1 cellular context compared by ENCODE assay signal in genomic region chr16:11851301-11852091, GRCh38.
TF ChIP-seq lines count a peak whose summit lies in the region.

RSL1D1 (minus strand) TSS chr16:11851542; CDS start chr16:11851512, 30 bp downstream.

TF ChIP-seq in K562, 482 proteins besides CTCF, POLR2A, EP300 and RAD21 (continued from another document and continues in another):
- TF ChIP-seq, protein P1, sequence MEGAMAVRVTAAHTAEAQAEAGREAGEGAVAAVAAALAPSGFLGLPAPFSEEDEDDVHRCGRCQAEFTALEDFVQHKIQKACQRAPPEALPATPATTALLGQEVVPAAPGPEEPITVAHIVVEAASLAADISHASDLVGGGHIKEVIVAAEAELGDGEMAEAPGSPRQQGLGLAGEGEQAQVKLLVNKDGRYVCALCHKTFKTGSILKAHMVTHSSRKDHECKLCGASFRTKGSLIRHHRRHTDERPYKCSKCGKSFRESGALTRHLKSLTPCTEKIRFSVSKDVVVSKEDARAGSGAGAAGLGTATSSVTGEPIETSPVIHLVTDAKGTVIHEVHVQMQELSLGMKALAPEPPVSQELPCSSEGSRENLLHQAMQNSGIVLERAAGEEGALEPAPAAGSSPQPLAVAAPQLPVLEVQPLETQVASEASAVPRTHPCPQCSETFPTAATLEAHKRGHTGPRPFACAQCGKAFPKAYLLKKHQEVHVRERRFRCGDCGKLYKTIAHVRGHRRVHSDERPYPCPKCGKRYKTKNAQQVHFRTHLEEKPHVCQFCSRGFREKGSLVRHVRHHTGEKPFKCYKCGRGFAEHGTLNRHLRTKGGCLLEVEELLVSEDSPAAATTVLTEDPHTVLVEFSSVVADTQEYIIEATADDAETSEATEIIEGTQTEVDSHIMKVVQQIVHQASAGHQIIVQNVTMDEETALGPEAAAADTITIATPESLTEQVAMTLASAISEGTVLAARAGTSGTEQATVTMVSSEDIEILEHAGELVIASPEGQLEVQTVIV (CRISPR knock-in tag; IDR thresholded peaks at IDR 0.05; ENCODE audit: borderline replicate concordance): no peak
- TF ChIP-seq RBBP5 (IDR thresholded peaks at IDR 0.05; ENCODE audit: borderline replicate concordance, insufficient read depth, low read length, poor library complexity, severe bottlenecking) (peak; percentile 94), NCOA1 (IDR thresholded peaks at IDR 0.05; ENCODE audit: low read depth) (no peak), GATA2 (CRISPR knock-in tag; IDR thresholded peaks at IDR 0.05) (no peak), U2AF2 (optimal IDR thresholded peaks at IDR 0.05; ENCODE audit: low read depth, low read length) (no peak), ARID2 (IDR thresholded peaks at IDR 0.05) (no peak), CREB1 (IDR thresholded peaks at IDR 0.05) (peak; percentile 84), CREB1 (CRISPR knock-in tag; IDR thresholded peaks at IDR 0.05) (peak; percentile 93), ZNF277 (CRISPR knock-in tag; IDR thresholded peaks at IDR 0.05; ENCODE audit: borderline replicate concordance) (no peak), FOSL1 (tag; conservative IDR thresholded peaks at IDR 0.05) (0 out of 2 replicates have a peak, but pooled peaks have one; percentile 19), BHLHE40 (IDR thresholded peaks at IDR 0.05; ENCODE audit: low read length) (peak; percentile 45; the same call in 1 of the 2 replicates), E2F3 (CRISPR knock-in tag; IDR thresholded peaks at IDR 0.05) (no peak), MED1 (CRISPR knock-in tag; IDR thresholded peaks at IDR 0.05; ENCODE audit: borderline replicate concordance) (no peak), NFE2L1 (tag; IDR thresholded peaks at IDR 0.05; ENCODE audit: borderline replicate concordance, low read depth) (no peak), ZFP91 (CRISPR knock-in tag; IDR thresholded peaks at IDR 0.05) (no peak), EGR1 (conservative IDR thresholded peaks at IDR 0.05) (peak; percentile 60), HDAC2 (IDR thresholded peaks at IDR 0.05) (peak; percentile 73), MEF2D (tag; conservative IDR thresholded peaks at IDR 0.05; ENCODE audit: low read depth) (no peak), ZNF282 (CRISPR knock-in tag; IDR thresholded peaks at IDR 0.05) (0 out of 2 replicates have a peak, but pooled peaks have one; percentile 24), ZNF24 (IDR thresholded peaks at IDR 0.05) (no peak), CBFA2T2 (conservative IDR thresholded peaks at IDR 0.05) (no peak), ZNF717 (CRISPR knock-in tag; IDR thresholded peaks at IDR 0.05) (no peak), NFYB (IDR thresholded peaks at IDR 0.05; ENCODE audit: extremely low read depth, insufficient read length) (no peak), ZNF764 (CRISPR knock-in tag; IDR thresholded peaks at IDR 0.05; ENCODE audit: low read depth) (no peak), RFX1 (IDR thresholded peaks at IDR 0.05) (no peak), ZNF354B (CRISPR knock-in tag; IDR thresholded peaks at IDR 0.05) (no peak), YBX1 (IDR thresholded peaks at IDR 0.05) (no peak), ZNF23 (CRISPR knock-in tag; IDR thresholded peaks at IDR 0.05) (no peak), TRIM24 (IDR thresholded peaks at IDR 0.05) (no peak), GTF2E2 (tag; IDR thresholded peaks at IDR 0.05) (peak; percentile 76; the same call in 1 of the 2 replicates), XRCC4 (IDR thresholded peaks at IDR 0.05; ENCODE audit: extremely low read depth, insufficient read depth, insufficient read length) (no peak), BRF1 (IDR thresholded peaks at IDR 0.05; ENCODE audit: borderline replicate concordance, extremely low read depth, insufficient read length) (no peak), ZNF232 (CRISPR knock-in tag; IDR thresholded peaks at IDR 0.05) (no peak; the same call in 1 of the 2 replicates), ZNF586 (CRISPR knock-in tag; conservative IDR thresholded peaks at IDR 0.05) (no peak), ZC3H11A (IDR thresholded peaks at IDR 0.05; ENCODE audit: low read depth, low read length) (no peak), PRDM10 (IDR thresholded peaks at IDR 0.05; ENCODE audit: partially characterized antibody) (no peak), MCM3 (IDR thresholded peaks at IDR 0.05) (no peak), ZNF436 (CRISPR knock-in tag; IDR thresholded peaks at IDR 0.05) (no peak), HMGN3 (IDR thresholded peaks at IDR 0.05; ENCODE audit: borderline replicate concordance, extremely low read depth, insufficient read length, low read depth, low read length) (peak; percentile 46), SMAD4 (CRISPR knock-in tag; conservative IDR thresholded peaks at IDR 0.05) (no peak), PRMT5 (CRISPR knock-in tag; IDR thresholded peaks at IDR 0.05) (no peak), CXXC5 (CRISPR knock-in tag; IDR thresholded peaks at IDR 0.05) (0 out of 2 replicates have a peak, but pooled peaks have one; percentile 26), ZNF583 (CRISPR knock-in tag; IDR thresholded peaks at IDR 0.05) (no peak), ETV6 (IDR thresholded peaks at IDR 0.05; ENCODE audit: borderline replicate concordance in 1 of 2, low read depth in 2 of 2, low read length in 1 of 2) (no peak), ETV6 (CRISPR knock-in tag; IDR thresholded peaks at IDR 0.05; ENCODE audit: borderline replicate concordance) (no peak)
- TF ChIP-seq, protein P2, sequence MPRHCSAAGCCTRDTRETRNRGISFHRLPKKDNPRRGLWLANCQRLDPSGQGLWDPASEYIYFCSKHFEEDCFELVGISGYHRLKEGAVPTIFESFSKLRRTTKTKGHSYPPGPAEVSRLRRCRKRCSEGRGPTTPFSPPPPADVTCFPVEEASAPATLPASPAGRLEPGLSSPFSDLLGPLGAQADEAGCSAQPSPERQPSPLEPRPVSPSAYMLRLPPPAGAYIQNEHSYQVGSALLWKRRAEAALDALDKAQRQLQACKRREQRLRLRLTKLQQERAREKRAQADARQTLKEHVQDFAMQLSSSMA (CRISPR knock-in tag; IDR thresholded peaks at IDR 0.05): no peak
- TF ChIP-seq, protein P3, sequence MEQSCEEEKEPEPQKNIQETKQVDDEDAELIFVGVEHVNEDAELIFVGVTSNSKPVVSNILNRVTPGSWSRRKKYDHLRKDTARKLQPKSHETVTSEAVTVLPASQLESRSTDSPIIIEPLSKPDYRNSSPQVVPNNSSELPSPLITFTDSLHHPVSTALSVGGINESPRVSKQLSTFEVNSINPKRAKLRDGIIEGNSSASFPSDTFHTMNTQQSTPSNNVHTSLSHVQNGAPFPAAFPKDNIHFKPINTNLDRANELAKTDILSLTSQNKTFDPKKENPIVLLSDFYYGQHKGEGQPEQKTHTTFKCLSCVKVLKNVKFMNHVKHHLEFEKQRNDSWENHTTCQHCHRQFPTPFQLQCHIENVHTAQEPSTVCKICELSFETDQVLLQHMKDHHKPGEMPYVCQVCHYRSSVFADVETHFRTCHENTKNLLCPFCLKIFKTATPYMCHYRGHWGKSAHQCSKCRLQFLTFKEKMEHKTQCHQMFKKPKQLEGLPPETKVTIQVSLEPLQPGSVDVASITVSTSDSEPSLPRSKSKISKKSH (CRISPR knock-in tag; IDR thresholded peaks at IDR 0.05): no peak
- TF ChIP-seq, protein P4, sequence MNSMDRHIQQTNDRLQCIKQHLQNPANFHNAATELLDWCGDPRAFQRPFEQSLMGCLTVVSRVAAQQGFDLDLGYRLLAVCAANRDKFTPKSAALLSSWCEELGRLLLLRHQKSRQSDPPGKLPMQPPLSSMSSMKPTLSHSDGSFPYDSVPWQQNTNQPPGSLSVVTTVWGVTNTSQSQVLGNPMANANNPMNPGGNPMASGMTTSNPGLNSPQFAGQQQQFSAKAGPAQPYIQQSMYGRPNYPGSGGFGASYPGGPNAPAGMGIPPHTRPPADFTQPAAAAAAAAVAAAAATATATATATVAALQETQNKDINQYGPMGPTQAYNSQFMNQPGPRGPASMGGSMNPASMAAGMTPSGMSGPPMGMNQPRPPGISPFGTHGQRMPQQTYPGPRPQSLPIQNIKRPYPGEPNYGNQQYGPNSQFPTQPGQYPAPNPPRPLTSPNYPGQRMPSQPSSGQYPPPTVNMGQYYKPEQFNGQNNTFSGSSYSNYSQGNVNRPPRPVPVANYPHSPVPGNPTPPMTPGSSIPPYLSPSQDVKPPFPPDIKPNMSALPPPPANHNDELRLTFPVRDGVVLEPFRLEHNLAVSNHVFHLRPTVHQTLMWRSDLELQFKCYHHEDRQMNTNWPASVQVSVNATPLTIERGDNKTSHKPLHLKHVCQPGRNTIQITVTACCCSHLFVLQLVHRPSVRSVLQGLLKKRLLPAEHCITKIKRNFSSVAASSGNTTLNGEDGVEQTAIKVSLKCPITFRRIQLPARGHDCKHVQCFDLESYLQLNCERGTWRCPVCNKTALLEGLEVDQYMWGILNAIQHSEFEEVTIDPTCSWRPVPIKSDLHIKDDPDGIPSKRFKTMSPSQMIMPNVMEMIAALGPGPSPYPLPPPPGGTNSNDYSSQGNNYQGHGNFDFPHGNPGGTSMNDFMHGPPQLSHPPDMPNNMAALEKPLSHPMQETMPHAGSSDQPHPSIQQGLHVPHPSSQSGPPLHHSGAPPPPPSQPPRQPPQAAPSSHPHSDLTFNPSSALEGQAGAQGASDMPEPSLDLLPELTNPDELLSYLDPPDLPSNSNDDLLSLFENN (IDR thresholded peaks at IDR 0.05; ENCODE audit: low read depth in 2 of 2, low read length in 2 of 2): no peak
- TF ChIP-seq, protein P5, sequence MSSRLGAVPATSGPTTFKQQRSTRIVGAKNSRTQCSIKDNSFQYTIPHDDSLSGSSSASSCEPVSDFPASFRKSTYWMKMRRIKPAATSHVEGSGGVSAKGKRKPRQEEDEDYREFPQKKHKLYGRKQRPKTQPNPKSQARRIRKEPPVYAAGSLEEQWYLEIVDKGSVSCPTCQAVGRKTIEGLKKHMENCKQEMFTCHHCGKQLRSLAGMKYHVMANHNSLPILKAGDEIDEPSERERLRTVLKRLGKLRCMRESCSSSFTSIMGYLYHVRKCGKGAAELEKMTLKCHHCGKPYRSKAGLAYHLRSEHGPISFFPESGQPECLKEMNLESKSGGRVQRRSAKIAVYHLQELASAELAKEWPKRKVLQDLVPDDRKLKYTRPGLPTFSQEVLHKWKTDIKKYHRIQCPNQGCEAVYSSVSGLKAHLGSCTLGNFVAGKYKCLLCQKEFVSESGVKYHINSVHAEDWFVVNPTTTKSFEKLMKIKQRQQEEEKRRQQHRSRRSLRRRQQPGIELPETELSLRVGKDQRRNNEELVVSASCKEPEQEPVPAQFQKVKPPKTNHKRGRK (tag; IDR thresholded peaks at IDR 0.05): no peak
- TF ChIP-seq, protein P6, sequence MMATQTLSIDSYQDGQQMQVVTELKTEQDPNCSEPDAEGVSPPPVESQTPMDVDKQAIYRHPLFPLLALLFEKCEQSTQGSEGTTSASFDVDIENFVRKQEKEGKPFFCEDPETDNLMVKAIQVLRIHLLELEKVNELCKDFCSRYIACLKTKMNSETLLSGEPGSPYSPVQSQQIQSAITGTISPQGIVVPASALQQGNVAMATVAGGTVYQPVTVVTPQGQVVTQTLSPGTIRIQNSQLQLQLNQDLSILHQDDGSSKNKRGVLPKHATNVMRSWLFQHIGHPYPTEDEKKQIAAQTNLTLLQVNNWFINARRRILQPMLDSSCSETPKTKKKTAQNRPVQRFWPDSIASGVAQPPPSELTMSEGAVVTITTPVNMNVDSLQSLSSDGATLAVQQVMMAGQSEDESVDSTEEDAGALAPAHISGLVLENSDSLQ (IDR thresholded peaks at IDR 0.05): peak; percentile 71
- TF ChIP-seq, protein P7, sequence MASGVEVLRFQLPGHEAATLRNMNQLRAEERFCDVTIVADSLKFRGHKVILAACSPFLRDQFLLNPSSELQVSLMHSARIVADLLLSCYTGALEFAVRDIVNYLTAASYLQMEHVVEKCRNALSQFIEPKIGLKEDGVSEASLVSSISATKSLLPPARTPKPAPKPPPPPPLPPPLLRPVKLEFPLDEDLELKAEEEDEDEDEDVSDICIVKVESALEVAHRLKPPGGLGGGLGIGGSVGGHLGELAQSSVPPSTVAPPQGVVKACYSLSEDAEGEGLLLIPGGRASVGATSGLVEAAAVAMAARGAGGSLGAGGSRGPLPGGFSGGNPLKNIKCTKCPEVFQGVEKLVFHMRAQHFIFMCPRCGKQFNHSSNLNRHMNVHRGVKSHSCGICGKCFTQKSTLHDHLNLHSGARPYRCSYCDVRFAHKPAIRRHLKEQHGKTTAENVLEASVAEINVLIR (CRISPR knock-in tag; IDR thresholded peaks at IDR 0.05): peak; percentile 85
